In the genomic region with DNA sequence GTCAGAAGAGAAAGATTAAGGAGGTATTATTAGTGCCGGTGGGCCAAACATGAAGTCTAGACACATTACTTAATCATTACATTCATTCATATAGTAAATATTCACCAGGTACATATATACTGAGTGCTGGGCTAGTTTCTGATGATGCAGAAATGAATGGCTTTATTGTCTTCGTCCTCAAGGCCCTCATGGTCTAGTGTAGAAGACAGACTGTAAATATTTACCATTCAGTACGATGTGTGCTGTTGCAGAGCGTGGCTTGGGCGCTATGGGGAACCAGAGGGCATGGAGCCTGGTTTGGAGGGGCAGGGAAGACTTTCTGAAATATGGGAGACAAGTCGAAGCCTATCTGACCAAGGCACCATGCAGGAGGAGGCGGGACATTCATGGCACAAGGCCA, we compare ENCODE assay signal across 21 cellular contexts. TPM values are rescaled to one million over a fixed set of nuclear protein-coding genes. Genes with fewer than 3 reads are reported as not detected.
"Had no signal": no experiment of that assay in that cellular context is flagged by ENCODE, and none has a peak within 500 bp of the region (broad histone marks: within the 10 kb centered on the region; RNA-seq: fewer than 3 reads in every experiment).

No MANE protein-coding gene starts in this region.

- H3K4me1 Mint-ChIP-seq: activated CD8-positive, alpha-beta memory T cell treated with anti-CD3 and anti-CD28 coated beads, Interleukin-2, amount 10 ng/mL, durations not matched to agents 7 days and 5 days; brain had no signal

- H3K4me3 Mint-ChIP-seq: activated CD8-positive, alpha-beta memory T cell treated with anti-CD3 and anti-CD28 coated beads, Interleukin-2, amount 10 ng/mL, durations not matched to agents 7 days and 5 days; activated naive CD8-positive, alpha-beta T cell; activated T-cell treated with anti-CD3 and anti-CD28 coated beads, Interleukin-2, amount 50 U/mL, for 4 hours; brain; central memory CD8-positive, alpha-beta T cell had no signal

- H3K27ac Mint-ChIP-seq: activated CD8-positive, alpha-beta memory T cell treated with anti-CD3 and anti-CD28 coated beads, Interleukin-2, amount 10 ng/mL, durations not matched to agents 7 days and 5 days; activated naive CD8-positive, alpha-beta T cell; brain had no signal

- H3K9me3 Mint-ChIP-seq: activated T-cell treated with anti-CD3 and anti-CD28 coated beads, Interleukin-2, amount 50 U/mL, for 4 hours; brain; central memory CD8-positive, alpha-beta T cell had no signal

- DNase-seq: activated CD4-positive, alpha-beta T cell treated with anti-CD3 and anti-CD28 coated beads, Interleukin-2, amount 50 U/mL, for 48 hours; activated CD4-positive, CD25-positive, alpha-beta regulatory T cell treated with anti-CD3 and anti-CD28 coated beads, Interleukin-2, amount 50 U/mL, for 72 hours; activated CD8-positive, alpha-beta memory T cell treated with anti-CD3 and anti-CD28 coated beads, Interleukin-2, amount 10 ng/mL, durations not matched to agents 7 days and 5 days; activated gamma-delta T cell; activated T-cell treated with anti-CD3 and anti-CD28 coated beads, Interleukin-2, amount 50 U/mL, for 4 hours; amygdala; cortex of kidney; effector CD8-positive, alpha-beta T cell; foreskin melanocyte; head of caudate nucleus; left colon; stimulated activated CD4-positive, alpha-beta T cell treated with anti-CD3 and anti-CD28 coated beads, Interleukin-2, amount 100 ng/mL, for 48 hours; stimulated activated naive CD8-positive, alpha-beta T cell treated with anti-CD3 and anti-CD28 coated beads, Interleukin-15, Interleukin-2, amounts not matched to agents 100 U/mL and 50 U/mL, for 24 hours had no signal

- H3K4me3 ChIP-seq: lung had no signal

- H3K36me3 Mint-ChIP-seq: activated CD8-positive, alpha-beta memory T cell treated with anti-CD3 and anti-CD28 coated beads, Interleukin-2, amount 10 ng/mL, durations not matched to agents 7 days and 5 days; activated naive CD8-positive, alpha-beta T cell; brain had no signal

- ATAC-seq: activated CD8-positive, alpha-beta memory T cell treated with anti-CD3 and anti-CD28 coated beads, Interleukin-2, amount 10 ng/mL, durations not matched to agents 7 days and 5 days; activated T-cell treated with anti-CD3 and anti-CD28 coated beads, Interleukin-2, amount 50 U/mL, for 4 hours; left colon; stimulated activated naive CD8-positive, alpha-beta T cell treated with anti-CD3 and anti-CD28 coated beads, Interleukin-15, Interleukin-2, amounts not matched to agents 100 U/mL and 50 U/mL, for 24 hours had no signal

RNA-seq across cellular contexts. Expression of a gene that starts 37.0 kb away (rescaled TPM):
- total RNA-seq: activated CD8-positive, alpha-beta memory T cell treated with anti-CD3 and anti-CD28 coated beads, Interleukin-2, amount 10 ng/mL, durations not matched to agents 7 days and 5 days; activated T-cell treated with anti-CD3 and anti-CD28 coated beads, Interleukin-2, amount 50 U/mL, for 4 hours; left colon; osteocyte; temporal lobe; ureter had no signal
- polyA plus RNA-seq: neural cell had no signal
